8 cellular contexts compared by ENCODE assay signal in genomic region chr1:155687705-155688317, GRCh38. TPM values are rescaled to one million over a fixed set of nuclear protein-coding genes. Genes with fewer than 3 reads are reported as not detected.
DNase-seq lines count a peak whose midpoint lies in the region; ATAC-seq, FAIRE-seq and TF ChIP-seq lines count a peak whose summit lies in the region.
"Not testable (repeated sequence)": the region's sequence is repeated elsewhere in the genome, so short reads cannot be mapped to it uniquely, and the experiment has no call there.

No MANE protein-coding gene starts in this region.

- not testable (repeated sequence) for H3K9me3 ChIP-seq in SK-N-MC (ENCODE audit: low read depth, low read length); GM12878 (replicated peaks; ENCODE audit: control insufficient read depth, insufficient read depth, low read length); muscle layer of duodenum (ENCODE audit: control insufficient read depth in 1 of 2, low read length in 2 of 2)

- TF ChIP-seq POLR2A in GM12878 (IDR thresholded peaks at IDR 0.05; ENCODE audit: low read depth, low read length), result not testable (repeated sequence)

- not testable (repeated sequence) for H3K27me3 Mint-ChIP-seq in glutamatergic neuron (ENCODE audit: unreplicated experiment); stimulated activated naive CD8-positive, alpha-beta T cell treated with anti-CD3 and anti-CD28 coated beads, Interleukin-15, amount 100 ng/mL, for 72 hours

- intact Hi-C loops in GM12878 (cut with micrococcal nuclease; ENCODE audit: unreplicated experiment), result not testable (repeated sequence)

- not testable (repeated sequence) for H4K20me1 ChIP-seq in GM12878 (ENCODE audit: control insufficient read depth, insufficient read depth)

- peaks cover 86% of the 10 kb centered on the region for H3K79me2 ChIP-seq in GM12878 (ENCODE audit: control insufficient read depth, insufficient read depth, low read length)

- POLR2A ChIA-PET in GM12878 (lab: Charles Lee), result not testable (repeated sequence)

- RAD21 ChIA-PET in GM12878 (lab: Charles Lee; ENCODE audit: unreplicated experiment), result not testable (repeated sequence)

- not testable (repeated sequence) for H3K4me2 ChIP-seq in GM12878 (ENCODE audit: control insufficient read depth, insufficient read depth)

- H3K27me3 ChIP-seq in GM12878 (replicated peaks in 1 of 2; ENCODE audit: control insufficient read depth in 2 of 2, insufficient read depth in 2 of 2, low read length in 1 of 2); muscle layer of duodenum (ENCODE audit: low read depth, low read length): not testable (repeated sequence)

- H3K4me1 ChIP-seq in GM12878 (ENCODE audit: control insufficient read depth, insufficient read depth, low read length), result not testable (repeated sequence)
- H3K4me1 ChIP-seq in muscle layer of duodenum (ENCODE audit: control insufficient read depth in 1 of 2, insufficient read depth in 2 of 2, low read length in 2 of 2), result peaks cover 0 to 36% of the 10 kb centered on the region in 2 donors

- not testable (repeated sequence) for H3K36me3 Mint-ChIP-seq in glutamatergic neuron (ENCODE audit: unreplicated experiment)

- peak overlapping the region; percentile 97 for H2AFZ ChIP-seq in GM12878 (ENCODE audit: control insufficient read depth, low read depth, low read length)

- in situ Hi-C loops in GM12878 (cut with MboI), result not testable (repeated sequence)

- peaks cover 33% of the 10 kb centered on the region for H3K36me3 ChIP-seq in SK-N-MC (ENCODE audit: insufficient read depth, low read length)
- H3K36me3 ChIP-seq in GM12878 (ENCODE audit: control insufficient read depth in 2 of 2, insufficient read depth in 2 of 2, low read length in 1 of 2); muscle layer of duodenum (ENCODE audit: control insufficient read depth in 1 of 2, insufficient read depth in 2 of 2, low read length in 2 of 2): not testable (repeated sequence)

- H3K9ac ChIP-seq in SK-N-MC (ENCODE audit: insufficient read length) (peak overlapping the region; percentile 100), GM12878 (ENCODE audit: control insufficient read depth, insufficient read depth, low read length) (peak overlapping the region; percentile 82)

- TF ChIP-seq RAD21 in GM12878 (IDR thresholded peaks at IDR 0.05; ENCODE audit: insufficient read depth, low read depth, low read length), result not testable (repeated sequence)

- peaks cover 23% of the 10 kb centered on the region for H3K4me1 Mint-ChIP-seq in glutamatergic neuron (ENCODE audit: low read depth, unreplicated experiment)
- peaks cover 76% of the 10 kb centered on the region for H3K4me1 Mint-ChIP-seq in stimulated activated naive CD8-positive, alpha-beta T cell treated with anti-CD3 and anti-CD28 coated beads, Interleukin-15, amount 100 ng/mL, for 72 hours

- peak; percentile 72 for DNase-seq in DMS53 (lab: John Stamatoyannopoulos, UW)
- not testable (repeated sequence) for DNase-seq in SK-N-MC (ENCODE audit: low read depth, low spot score); GM12878 (ENCODE audit: low read depth, low spot score); glutamatergic neuron; stimulated activated naive CD8-positive, alpha-beta T cell treated with anti-CD3 and anti-CD28 coated beads, Interleukin-15, amount 100 ng/mL, for 72 hours

- SMC1A ChIA-PET in GM12878 (lab: Charles Lee; ENCODE audit: uncharacterized antibody, unreplicated experiment), result not testable (repeated sequence)

- TF ChIP-seq CTCF in GM12878 (IDR thresholded peaks at IDR 0.05 in 2 of 3, conservative IDR thresholded peaks at IDR 0.05 in 1 of 3; ENCODE audit: control insufficient read depth in 2 of 3, extremely low read depth in 1 of 3, insufficient read depth in 1 of 3, low read depth in 3 of 3, low read length in 3 of 3); glutamatergic neuron (IDR thresholded peaks at IDR 0.05; ENCODE audit: partially characterized antibody, unreplicated experiment): not testable (repeated sequence)

- CTCF ChIA-PET in GM12878 (lab: Yijun Ruan, JAX), result not testable (repeated sequence)

- H3K27ac Mint-ChIP-seq in glutamatergic neuron (ENCODE audit: unreplicated experiment), result peak overlapping the region; percentile 92
- peak overlapping the region; percentile 98 to 100 for H3K27ac Mint-ChIP-seq in stimulated activated naive CD8-positive, alpha-beta T cell treated with anti-CD3 and anti-CD28 coated beads, Interleukin-15, amount 100 ng/mL, for 72 hours

- ATAC-seq in GM21576 (IDR thresholded peaks at IDR 0.05; ENCODE audit: unreplicated experiment) (peak; percentile 1), HG03442 (IDR thresholded peaks at IDR 0.05; ENCODE audit: unreplicated experiment) (peak; percentile 14), GM12878 (peak; percentile 48)
- ATAC-seq in stimulated activated naive CD8-positive, alpha-beta T cell treated with anti-CD3 and anti-CD28 coated beads, Interleukin-15, amount 100 ng/mL, for 72 hours, result peak; percentile 43

- not testable (repeated sequence) for H3K9me3 Mint-ChIP-seq in glutamatergic neuron (ENCODE audit: unreplicated experiment); stimulated activated naive CD8-positive, alpha-beta T cell treated with anti-CD3 and anti-CD28 coated beads, Interleukin-15, amount 100 ng/mL, for 72 hours

- BruUV-seq in GM12878 (replicated peaks; lab: Mats Ljungman, UMichigan), result not testable (repeated sequence)

- H3K27ac ChIP-seq in SK-N-MC, result peak overlapping the region; percentile 99; the same call in 1 of the 2 replicates
- peak overlapping the region; percentile 92 for H3K27ac ChIP-seq in GM12878 (ENCODE audit: control insufficient read depth, insufficient read depth)
- peak overlapping the region; percentile 84 for H3K27ac ChIP-seq in muscle layer of duodenum (ENCODE audit: low read length)

- not testable (repeated sequence) for TF ChIP-seq EP300 in GM12878 (IDR thresholded peaks at IDR 0.05; ENCODE audit: borderline replicate concordance in 1 of 2, control insufficient read depth in 1 of 2, low read depth in 2 of 2, low read length in 2 of 2)

- peak overlapping the region; percentile 96 for H3K4me3 Mint-ChIP-seq in glutamatergic neuron (ENCODE audit: unreplicated experiment)
- peak overlapping the region; percentile 95 to 99 for H3K4me3 Mint-ChIP-seq in stimulated activated naive CD8-positive, alpha-beta T cell treated with anti-CD3 and anti-CD28 coated beads, Interleukin-15, amount 100 ng/mL, for 72 hours

- peak; percentile 92 for FAIRE-seq in GM12878 (lab: Jason Lieb, UNC)

- H3K4me3 ChIP-seq in SK-N-MC (peak overlapping the region; percentile 100), GM12878 (peak overlapping the region; percentile 89), muscle layer of duodenum (ENCODE audit: low read depth in 1 of 2, low read length in 2 of 2) (peak overlapping the region; percentile 79 to 91)

- under 1% methylated on average over 25 of the region's 34 CpGs for WGBS in GM12878 (ENCODE audit: insufficient coverage, insufficient replicate concordance, low lambda C conversion rate, missing lambda C conversion rate)

RNA-seq across cellular contexts. Expression of gene YY1AP1, which starts 0.8 kb away (rescaled TPM):
- 114 and 137 TPM in 2 replicates for total RNA-seq in GM12878 (2013; cell fraction: nucleolus; rRNA removed)
- total RNA-seq in GM12878 (2014; rRNA removed) (34.6 and 36.7 TPM in 2 replicates), GM12878 (2014; rRNA removed; fragmentation: Illumina TruSeq; extraction: Trizol) (37.8 and 38.4 TPM in 2 replicates), GM12878 (2021) (51.4 and 52.3 TPM in 2 replicates), glutamatergic neuron (ENCODE audit: unreplicated experiment) (61.1 TPM)
- 42.5 TPM for polyA plus RNA-seq in GM12878 (2011; ENCODE audit: low read depth)
- polyA plus RNA-seq in GM12878 (2011; rRNA removed) (112 and 118 TPM in 2 replicates), GM12878 (2014; fragmentation: Illumina TruSeq; extraction: Trizol) (76.1 and 90.7 TPM in 2 replicates), GM12878 (2014; fragmentation: Nextera tagmentation; extraction: Ambion mirVana) (10 to 100 TPM; 13.2 to 23.7 TPM), GM12878 (2014; rRNA removed) (50.8 and 51.3 TPM in 2 replicates), GM12878 (2016; fragmentation: Nextera tagmentation; extraction: Ambion mirVana) (10 to 100 TPM; 39.3 to 41.8 TPM)
- polyA plus RNA-seq in GM12878 (2011; cell fraction: cytosol; rRNA removed), result 89.8 and 106 TPM in 2 replicates
- polyA plus RNA-seq in GM12878 (2011; cell fraction: nucleus; rRNA removed), result 87.6 and 105 TPM in 2 replicates
- 45.2 and 52.5 TPM in 2 replicates for polyA plus RNA-seq in GM12878 (2012)
- 92.4 and 144 TPM in 2 replicates for polyA minus RNA-seq in GM12878 (2011; rRNA and poly(A)+ RNA removed)
- 32.6 and 38.9 TPM in 2 replicates for polyA minus RNA-seq in GM12878 (2011; cell fraction: cytosol; rRNA and poly(A)+ RNA removed)
- polyA minus RNA-seq in GM12878 (2011; cell fraction: nucleus; rRNA and poly(A)+ RNA removed), result 24.2 and 32.8 TPM in 2 replicates

RNA-seq across cellular contexts. Expression of gene DAP3, which starts 1.1 kb away (rescaled TPM):
- 110 and 123 TPM in 2 replicates for total RNA-seq in GM12878 (2013; cell fraction: nucleolus; rRNA removed)
- total RNA-seq in GM12878 (2014; rRNA removed) (60.0 and 61.3 TPM in 2 replicates), GM12878 (2014; rRNA removed; fragmentation: Illumina TruSeq; extraction: Trizol) (116 and 125 TPM in 2 replicates), GM12878 (2021) (127 TPM in 2 replicates), glutamatergic neuron (ENCODE audit: unreplicated experiment) (88.3 TPM)
- 61.3 TPM for polyA plus RNA-seq in GM12878 (2011; ENCODE audit: low read depth)
- polyA plus RNA-seq in GM12878 (2011; rRNA removed) (223 and 228 TPM in 2 replicates), GM12878 (2014; fragmentation: Illumina TruSeq; extraction: Trizol) (184 and 197 TPM in 2 replicates), GM12878 (2014; fragmentation: Nextera tagmentation; extraction: Ambion mirVana) (100 to 1,000 TPM; 149 to 175 TPM), GM12878 (2014; rRNA removed) (154 and 160 TPM in 2 replicates), GM12878 (2016; fragmentation: Nextera tagmentation; extraction: Ambion mirVana) (100 to 1,000 TPM; 117 to 128 TPM)
- polyA plus RNA-seq in GM12878 (2011; cell fraction: cytosol; rRNA removed), result 143 and 162 TPM in 2 replicates
- 143 and 150 TPM in 2 replicates for polyA plus RNA-seq in GM12878 (2011; cell fraction: nucleus; rRNA removed)
- polyA plus RNA-seq in GM12878 (2012), result 86.2 and 93.3 TPM in 2 replicates
- polyA minus RNA-seq in GM12878 (2011; rRNA and poly(A)+ RNA removed), result 151 and 163 TPM in 2 replicates
- polyA minus RNA-seq in GM12878 (2011; cell fraction: cytosol; rRNA and poly(A)+ RNA removed), result 47.7 and 53.9 TPM in 2 replicates
- 73.6 and 102 TPM in 2 replicates for polyA minus RNA-seq in GM12878 (2011; cell fraction: nucleus; rRNA and poly(A)+ RNA removed)
